In the genomic region with DNA sequence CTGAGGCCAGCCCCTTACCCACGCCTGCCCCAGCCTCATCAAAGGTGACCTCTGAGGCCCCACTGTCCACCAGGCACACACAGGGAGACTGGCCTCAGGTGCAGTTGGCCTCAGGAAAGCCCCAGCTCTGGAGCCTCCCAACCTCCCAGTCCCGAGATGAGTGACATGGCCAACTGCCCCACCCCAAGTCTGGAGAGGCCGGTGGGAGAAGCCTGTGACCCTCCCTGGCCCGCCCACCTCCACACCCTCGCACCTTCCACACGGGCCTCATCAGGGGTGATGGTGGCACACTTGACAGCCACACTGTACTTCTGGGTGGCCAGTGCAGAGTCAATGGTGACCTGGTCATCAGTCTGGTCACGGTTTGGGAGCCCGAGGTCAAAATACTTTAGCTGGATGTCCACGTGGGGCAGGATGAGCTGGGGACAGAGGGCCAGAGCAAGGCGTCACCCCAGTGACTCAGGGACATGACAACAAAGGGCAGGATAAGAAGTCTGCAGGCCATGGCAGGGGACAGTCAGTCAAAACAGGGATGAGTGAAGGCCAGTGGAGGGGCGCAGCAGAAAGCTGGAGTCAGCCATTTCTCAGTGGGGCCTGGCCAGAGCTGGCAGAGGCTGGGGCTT, we compare ENCODE assay signal across 22 cellular contexts. TPM values are rescaled to one million over a fixed set of nuclear protein-coding genes. Genes with fewer than 3 reads are reported as not detected.
A peak's percentile ranks its signal among the peaks of the same experiment; 100 is the strongest.
DNase-seq lines count a peak whose midpoint lies in the region; ATAC-seq and TF ChIP-seq lines count a peak whose summit lies in the region.
"Had no signal": no experiment of that assay in that cellular context is flagged by ENCODE, and none has a peak within 500 bp of the region (broad histone marks: within the 10 kb centered on the region; RNA-seq: fewer than 3 reads in every experiment).

No MANE protein-coding gene starts in this region.

- no peak overlapping the region for H4K5ac ChIP-seq in IMR-90 (ENCODE audit: low read depth, low read length)

- no peaks in the 10 kb centered on the region for H3K9me3 Mint-ChIP-seq in activated T-cell treated with anti-CD3 and anti-CD28 coated beads, Interleukin-2, amount 50 U/mL, for 24 hours
- no peaks in the 10 kb centered on the region for H3K9me3 Mint-ChIP-seq in neural crest cell
- H3K9me3 Mint-ChIP-seq: CD4-positive, alpha-beta memory T cell had no signal

- no peak overlapping the region for H2AK5ac ChIP-seq in IMR-90 (ENCODE audit: low read depth, low read length)

- ATAC-seq in IMR-90 (ENCODE audit: low read depth) (no peak), GM21717 (IDR thresholded peaks at IDR 0.05; ENCODE audit: unreplicated experiment) (no peak), HG03342 (IDR thresholded peaks at IDR 0.05; ENCODE audit: unreplicated experiment) (no peak)
- ATAC-seq: A549, HCT116 had no signal

- CTCF ChIA-PET in IMR-90 (lab: Yijun Ruan, JAX), result no interaction called here

- H3K14ac ChIP-seq in IMR-90 (replicated peaks; ENCODE audit: low read depth, low read length), result no peak overlapping the region

- H4K8ac ChIP-seq in IMR-90 (ENCODE audit: low read depth in 2 of 2, low read length in 2 of 2), result no peak overlapping the region

- no peak for DNase-seq in activated T-cell treated with anti-CD3 and anti-CD28 coated beads, Interleukin-2, amount 50 U/mL, for 24 hours
- DNase-seq in activated T-cell treated with anti-CD3 and anti-CD28 coated beads for 4 hours, result no peak
- no peak for DNase-seq in IMR-90
- no peak for DNase-seq in neural crest cell (ENCODE audit: low read depth, low spot score)
- no peak for DNase-seq in NCI-H510A (lab: John Stamatoyannopoulos, UW)
- DNase-seq: CD4-positive, alpha-beta memory T cell; DMS153; GDM1; GM23248; KG1; NCI-H1105 treated with DMSO at 0.1 percent for 48 hours; NCI-H1694; NCI-H2081 treated with DMSO at 0.1 percent for 48 hours; NCI-H748 treated with DMSO at 0.1 percent for 48 hours; NK-92 treated with Interleukin-12 subunit alpha and Interleukin-12 subunit beta, amount 100 ng/mL, for 24 hours; Peyer's patch had no signal

- H3K79me1 ChIP-seq in IMR-90 (ENCODE audit: low read depth in 1 of 2, low read length in 2 of 2), result peaks cover 21 to 55% of the 10 kb centered on the region in 2 experiments

- TF ChIP-seq POLR2A in IMR-90 (IDR thresholded peaks at IDR 0.05; ENCODE audit: low read depth, low read length), result no peak

- BruUV-seq in IMR-90 (replicated peaks; lab: Mats Ljungman, UMichigan), result no TSS peak

- H3K4me3 Mint-ChIP-seq in activated T-cell treated with anti-CD3 and anti-CD28 coated beads, Interleukin-2, amount 50 U/mL, for 24 hours, result no peak overlapping the region
- H3K4me3 Mint-ChIP-seq in neural crest cell, result peak overlapping the region; percentile 38
- H3K4me3 Mint-ChIP-seq: CD4-positive, alpha-beta memory T cell had no signal

- H3K36me3 Mint-ChIP-seq in activated T-cell treated with anti-CD3 and anti-CD28 coated beads, Interleukin-2, amount 50 U/mL, for 24 hours (ENCODE audit: low read depth), result peaks cover 60% of the 10 kb centered on the region
- peaks cover 42% of the 10 kb centered on the region for H3K36me3 Mint-ChIP-seq in neural crest cell (ENCODE audit: low read depth)

- H2BK120ac ChIP-seq in IMR-90 (ENCODE audit: low read depth, low read length), result no peak overlapping the region

- H2BK20ac ChIP-seq in IMR-90 (ENCODE audit: low read depth, low read length), result no peak overlapping the region

- peaks cover 16% of the 10 kb centered on the region; the same call in 1 of the 2 replicates for H4K20me1 ChIP-seq in IMR-90 (ENCODE audit: insufficient read depth, low read length)

- H3K4me3 ChIP-seq in IMR-90 (ENCODE audit: insufficient read depth, low read depth, low read length), result no peak overlapping the region
- H3K4me3 ChIP-seq: A549, BLaER1, GM23248, Peyer's patch had no signal

- H3K9me1 ChIP-seq in IMR-90 (ENCODE audit: insufficient read depth, low read length), result peaks cover 8% of the 10 kb centered on the region

- TF ChIP-seq RAD21 in IMR-90 (IDR thresholded peaks at IDR 0.05; ENCODE audit: low read length), result no peak

- H3K4me1 Mint-ChIP-seq in activated T-cell treated with anti-CD3 and anti-CD28 coated beads, Interleukin-2, amount 50 U/mL, for 24 hours (ENCODE audit: low read depth), result peaks cover 26% of the 10 kb centered on the region
- peaks cover 18% of the 10 kb centered on the region for H3K4me1 Mint-ChIP-seq in neural crest cell

- H3K27me3 ChIP-seq in IMR-90 (ENCODE audit: control insufficient read depth, insufficient read depth, low read length), result no peaks in the 10 kb centered on the region
- H3K27me3 ChIP-seq: BLaER1, Peyer's patch had no signal

- H3K18ac ChIP-seq in IMR-90 (ENCODE audit: low read depth, low read length), result no peak overlapping the region

- H3K27ac Mint-ChIP-seq in activated T-cell treated with anti-CD3 and anti-CD28 coated beads, Interleukin-2, amount 50 U/mL, for 24 hours, result peak overlapping the region; percentile 35
- peak overlapping the region; percentile 62 for H3K27ac Mint-ChIP-seq in neural crest cell (ENCODE audit: unreplicated experiment)

- peaks cover 2% of the 10 kb centered on the region; the same call in 1 of the 2 replicates for H3K4me1 ChIP-seq in IMR-90 (ENCODE audit: control insufficient read depth, insufficient read depth, low read length)

- peaks cover 36% of the 10 kb centered on the region for H3K36me3 ChIP-seq in IMR-90 (ENCODE audit: control insufficient read depth, insufficient read depth, low read length)

- H2BK5ac ChIP-seq in IMR-90 (ENCODE audit: low read depth, low read length, poor library complexity, severe bottlenecking), result no peak overlapping the region

- no peak for TF ChIP-seq CTCF in IMR-90 (conservative IDR thresholded peaks at IDR 0.05; ENCODE audit: low read depth, low read length)
- no peak for TF ChIP-seq CTCF in neural crest cell (conservative IDR thresholded peaks at IDR 0.05)

- no peak overlapping the region for H2AK9ac ChIP-seq in IMR-90 (replicated peaks; ENCODE audit: low read depth, low read length, poor library complexity)

- H3K27me3 Mint-ChIP-seq in activated T-cell treated with anti-CD3 and anti-CD28 coated beads, Interleukin-2, amount 50 U/mL, for 24 hours, result no peaks in the 10 kb centered on the region
- peaks cover 3% of the 10 kb centered on the region for H3K27me3 Mint-ChIP-seq in neural crest cell (ENCODE audit: low read depth)
- H3K27me3 Mint-ChIP-seq: CD4-positive, alpha-beta memory T cell had no signal

- in situ Hi-C loops in IMR-90 (cut with MboI; ENCODE audit: low sequenced_read_pairs), result no loop called here

- H3K27ac ChIP-seq in IMR-90 (ENCODE audit: insufficient read depth, low read length) (no peak overlapping the region), angular gyrus (ENCODE audit: low read depth, low read length) (peak overlapping the region; percentile 34)
- H3K27ac ChIP-seq: A549, BLaER1, GM23248, Peyer's patch had no signal

- H2BK15ac ChIP-seq in IMR-90 (ENCODE audit: low read depth, low read length), result no peak overlapping the region

- no peak overlapping the region for H3K4ac ChIP-seq in IMR-90 (ENCODE audit: low read depth, low read length)

- H4K91ac ChIP-seq in IMR-90 (ENCODE audit: insufficient read depth, low read depth, low read length), result no peak overlapping the region

- WGBS in IMR-90 (ENCODE audit: extremely low coverage in 2 of 2, insufficient read length in 1 of 2), 2 experiments, result 92% methylated on average over 6 of the region's 11 CpGs; no CpG with 5 or more reads in 1 of the 2 experiments

- H3K56ac ChIP-seq in IMR-90 (ENCODE audit: extremely low read depth, insufficient read depth, low read length), result no peak overlapping the region

- no peak overlapping the region for H3K9ac ChIP-seq in IMR-90 (ENCODE audit: low read depth, low read length)
- H3K9ac ChIP-seq: BLaER1, GM23248 had no signal

- H3K23ac ChIP-seq in IMR-90 (ENCODE audit: low read depth, low read length), result no peak overlapping the region

- H2AFZ ChIP-seq in IMR-90 (replicated peaks; ENCODE audit: low read length, poor library complexity), result peak overlapping the region; percentile 23
- H2AFZ ChIP-seq: GM23248 had no signal

- intact Hi-C loops in IMR-90 (cut with micrococcal nuclease), result no loop called here

- no peaks in the 10 kb centered on the region for H3K9me3 ChIP-seq in IMR-90 (ENCODE audit: control insufficient read depth, insufficient read depth, low read length)
- H3K9me3 ChIP-seq: A549, BLaER1, Peyer's patch had no signal

- POLR2A ChIA-PET in IMR-90 (lab: Charles Lee; ENCODE audit: unreplicated experiment), result no interaction called here

- dilution Hi-C loops in IMR-90 (cut with HindIII; ENCODE audit: low sequenced_read_pairs, unreplicated experiment), result no loop called here

- H3K4me2 ChIP-seq in IMR-90 (ENCODE audit: low read depth, low read length), result no peak overlapping the region
- H3K4me2 ChIP-seq: A549, BLaER1 had no signal

TF ChIP-seq in IMR-90, 13 proteins besides CTCF, POLR2A, EP300 and RAD21 (continues in another document):
- no peak for TF ChIP-seq CEBPB (IDR thresholded peaks at IDR 0.05; ENCODE audit: low read depth, low read length)
- no peak for TF ChIP-seq MAZ (IDR thresholded peaks at IDR 0.05; ENCODE audit: borderline replicate concordance, low read depth, low read length)
- no peak for TF ChIP-seq RCOR1 (IDR thresholded peaks at IDR 0.05; ENCODE audit: insufficient replicate concordance, low read length)
- TF ChIP-seq RFX5 (IDR thresholded peaks at IDR 0.05; ENCODE audit: low read depth, low read length), result no peak
- no peak for TF ChIP-seq MAFK (IDR thresholded peaks at IDR 0.05; ENCODE audit: low read depth, low read length)
- no peak for TF ChIP-seq SMC3 (IDR thresholded peaks at IDR 0.05; ENCODE audit: low read depth, low read length)
- TF ChIP-seq BHLHE40 (IDR thresholded peaks at IDR 0.05; ENCODE audit: low read depth, low read length), result no peak
- TF ChIP-seq, protein P1, sequence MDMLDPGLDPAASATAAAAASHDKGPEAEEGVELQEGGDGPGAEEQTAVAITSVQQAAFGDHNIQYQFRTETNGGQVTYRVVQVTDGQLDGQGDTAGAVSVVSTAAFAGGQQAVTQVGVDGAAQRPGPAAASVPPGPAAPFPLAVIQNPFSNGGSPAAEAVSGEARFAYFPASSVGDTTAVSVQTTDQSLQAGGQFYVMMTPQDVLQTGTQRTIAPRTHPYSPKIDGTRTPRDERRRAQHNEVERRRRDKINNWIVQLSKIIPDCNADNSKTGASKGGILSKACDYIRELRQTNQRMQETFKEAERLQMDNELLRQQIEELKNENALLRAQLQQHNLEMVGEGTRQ (IDR thresholded peaks at IDR 0.05; ENCODE audit: low read depth, low read length), result no peak
- no peak for TF ChIP-seq MXI1 (IDR thresholded peaks at IDR 0.05; ENCODE audit: borderline replicate concordance, low read depth, low read length)
- no peak for TF ChIP-seq FOS (IDR thresholded peaks at IDR 0.05; ENCODE audit: low read depth, low read length)

RNA-seq across cellular contexts. Expression of gene IDH2, which starts 11.9 kb away (rescaled TPM):
- total RNA-seq in IMR-90 (2012; rRNA removed) (87.2 and 118 TPM in 2 replicates), neural crest cell (214 and 218 TPM in 2 replicates)
- 84.2 and 84.9 TPM in 2 replicates for polyA plus RNA-seq in IMR-90 (2012; rRNA removed)
- 49.5 and 94.7 TPM in 2 replicates for polyA plus RNA-seq in IMR-90 (2012; cell fraction: cytosol; rRNA removed)
- polyA plus RNA-seq in IMR-90 (2012; cell fraction: nucleus; rRNA removed; ENCODE audit: low replicate concordance), result 37.6 and 62.1 TPM in 2 replicates
